ENCODE assay signal across 2 cellular contexts in genomic region chr20:3171391-3172125, GRCh38.
A peak's percentile ranks its signal among the peaks of the same experiment; 100 is the strongest.
TF ChIP-seq lines count a peak whose summit lies in the region.

No MANE protein-coding gene starts in this region.

TF ChIP-seq in K562, 482 proteins besides CTCF, POLR2A, EP300 and RAD21:
- TF ChIP-seq CBX5 (IDR thresholded peaks at IDR 0.05; ENCODE audit: borderline replicate concordance, low read depth) (no peak), CEBPG (CRISPR knock-in tag; IDR thresholded peaks at IDR 0.05) (0 out of 2 replicates have a peak, but pooled peaks have one; percentile 17), CEBPG (tag; conservative IDR thresholded peaks at IDR 0.05 in 1 of 2, IDR thresholded peaks at IDR 0.05 in 1 of 2) (no peak), PRPF4 (IDR thresholded peaks at IDR 0.05; ENCODE audit: insufficient read depth, low read depth, low read length, poor library complexity, severe bottlenecking) (no peak)
TF ChIP-seq in K562: peak in this region for 1.

TF ChIP-seq in HEK293T, 16 proteins besides CTCF, POLR2A, EP300 and RAD21:
- TF ChIP-seq BHLHE40 (IDR thresholded peaks at IDR 0.05; ENCODE audit: borderline replicate concordance) (no peak), LEF1 (IDR thresholded peaks at IDR 0.05; ENCODE audit: borderline replicate concordance) (no peak), SUZ12 (IDR thresholded peaks at IDR 0.05) (no peak), SP1 (IDR thresholded peaks at IDR 0.05) (no peak), FOXK2 (IDR thresholded peaks at IDR 0.05) (no peak), ZNF384 (IDR thresholded peaks at IDR 0.05) (no peak), TARDBP (IDR thresholded peaks at IDR 0.05) (no peak)
